ENCODE assay signal across 26 cellular contexts in the genomic region with DNA sequence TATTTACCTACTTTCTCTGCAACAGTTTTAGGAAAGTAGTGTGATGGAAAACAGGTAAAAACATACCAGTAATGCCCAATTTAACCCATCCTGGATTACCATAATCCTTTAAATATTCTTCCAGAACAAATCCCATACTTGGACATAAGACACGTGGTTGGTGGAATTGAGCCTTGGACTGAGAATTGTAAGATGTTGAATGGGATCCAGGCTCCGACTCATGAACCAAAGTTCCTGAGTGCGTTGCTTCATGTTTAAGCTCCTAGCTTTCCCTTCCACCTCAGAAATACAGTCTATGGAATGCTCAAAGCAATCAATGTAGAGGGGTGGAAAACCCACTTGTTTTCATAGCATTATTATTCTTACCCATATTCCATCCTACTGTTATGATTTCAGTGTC.
"Had no signal": no experiment of that assay in that cellular context is flagged by ENCODE, and none has a peak within 500 bp of the region (broad histone marks: within the 10 kb centered on the region; RNA-seq: fewer than 3 reads in every experiment).

No MANE protein-coding gene starts in this region.

- DNase-seq: activated CD4-positive, alpha-beta memory T cell treated with anti-CD3 and anti-CD28 coated beads for 36 hours; activated CD4-positive, alpha-beta T cell treated with anti-CD3 and anti-CD28 coated beads, Interleukin-2, amount 10 ng/mL, durations not matched to agents 24 days and 14 days; activated CD4-positive, CD25-positive, alpha-beta regulatory T cell treated with anti-CD3 and anti-CD28 coated beads, Interleukin-2, amount 50 U/mL, for 72 hours; activated CD8-positive, alpha-beta memory T cell treated with anti-CD3 and anti-CD28 coated beads, Interleukin-2, amount 50 U/mL, for 4 hours; activated gamma-delta T cell; activated naive CD4-positive, alpha-beta T cell treated with anti-CD3 and anti-CD28 coated beads, Interleukin-2, amount 10 ng/mL, durations not matched to agents 7 days and 5 days; activated naive CD8-positive, alpha-beta T cell treated with anti-CD3 and anti-CD28 coated beads, Interleukin-2, amount 10 ng/mL, durations not matched to agents 7 days and 5 days; activated T-cell treated with anti-CD3 and anti-CD28 coated beads, Interleukin-2, amount 50 U/mL, for 1 hour; amniotic stem cell; esophagus squamous epithelium; left cardiac atrium; left ventricle myocardium superior; mammary epithelial cell; stimulated activated CD4-positive, alpha-beta T cell treated with anti-CD3 and anti-CD28 coated beads, Interleukin-1b, Interleukin-23, amount 100 ng/mL, for 48 hours; stimulated activated CD4-positive, alpha-beta T cell treated with anti-CD3 and anti-CD28 coated beads, Interleukin-4, amount 100 ng/mL, for 4 hours; stimulated activated naive B cell treated with anti-CD40 and anti-IgM and Interleukin-4, amounts not matched to agents 10 μg/mL and 1 μg/mL and 100 μg/mL, for 72 hours; stomach; T-helper 1 cell; tibial artery had no signal

- H2AFZ ChIP-seq: hepatocyte had no signal

- H3K4me2 ChIP-seq: hepatocyte, smooth muscle cell had no signal

- H3K4me3 ChIP-seq: esophagus squamous epithelium, gastroesophageal sphincter, hepatocyte, smooth muscle cell, stomach, suprapubic skin, tibial artery had no signal

- H3K27me3 ChIP-seq: esophagus squamous epithelium, hepatocyte, neutrophil, stomach, suprapubic skin had no signal

- H3K79me2 ChIP-seq: hepatocyte had no signal

- H3K9me3 ChIP-seq: esophagus squamous epithelium, gastroesophageal sphincter, neutrophil, stomach, suprapubic skin, tibial artery had no signal

- H3K4me1 ChIP-seq: esophagus squamous epithelium, gastroesophageal sphincter, suprapubic skin, tibial artery had no signal

- H3K27ac ChIP-seq: epithelial cell of prostate, esophagus squamous epithelium, gastroesophageal sphincter, hepatocyte, neutrophil, stomach, suprapubic skin, tibial artery had no signal

- H3K36me3 ChIP-seq: esophagus squamous epithelium, gastroesophageal sphincter, neutrophil, stomach, suprapubic skin, tibial artery had no signal

- ATAC-seq: gastroesophageal sphincter; left cardiac atrium; left ventricle myocardium superior; sciatic nerve; stimulated activated naive B cell treated with anti-CD40 and anti-IgM and Interleukin-4, amounts not matched to agents 10 μg/mL and 1 μg/mL and 100 μg/mL, for 72 hours had no signal
